8 cellular contexts compared by ENCODE assay signal in the genomic region with DNA sequence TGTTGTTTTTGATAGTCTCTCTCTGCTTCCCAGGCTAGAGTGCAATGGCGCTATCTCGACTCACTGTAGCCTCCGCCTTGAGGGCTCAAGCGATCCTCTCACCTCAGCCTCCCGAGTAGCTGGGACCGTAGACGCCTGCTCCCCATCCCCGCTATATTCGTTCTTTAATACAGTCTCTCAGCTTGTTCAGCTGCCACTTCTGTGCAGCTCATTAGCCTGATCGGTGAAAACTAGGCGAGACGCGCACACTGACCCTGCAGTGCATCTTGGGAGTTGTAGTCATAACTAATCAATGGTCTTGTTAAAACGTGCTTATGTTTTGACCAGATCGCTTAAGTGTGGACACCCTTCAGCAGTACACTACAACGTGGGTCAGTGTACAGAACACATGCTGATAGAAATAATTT. TPM values are rescaled to one million over a fixed set of nuclear protein-coding genes. Genes with fewer than 3 reads are reported as not detected.
DNase-seq lines count a peak whose midpoint lies in the region; ATAC-seq and TF ChIP-seq lines count a peak whose summit lies in the region.

No MANE protein-coding gene starts in this region.

- TF ChIP-seq CTCF in GM23338 (conservative IDR thresholded peaks at IDR 0.05; ENCODE audit: low read depth in 2 of 2) (no peak), psoas muscle (IDR thresholded peaks at IDR 0.05) (no peak)

- DNase-seq in GM04504 (ENCODE audit: low read depth) (peak; percentile 5), GM23338 (ENCODE audit: low spot score) (peak; percentile 73), Karpas-422 (peak; percentile 86), SK-MEL-5 (ENCODE audit: low read depth, low spot score) (peak; percentile 79), adipocyte (ENCODE audit: low read depth) (peak; percentile 77), left cardiac atrium (peak; percentile 59), psoas muscle (peak; percentile 33 to 65)

- peaks cover 16% of the 10 kb centered on the region; the same call in 2 of the 3 replicates for H3K4me1 Mint-ChIP-seq in GM23338

- peak; percentile 24 for ATAC-seq in GM23338
- peak; percentile 27 to 48 for ATAC-seq in left cardiac atrium
- peak; percentile 22 to 58 (median 34) for ATAC-seq in psoas muscle
- no peak for ATAC-seq in GM21381 (IDR thresholded peaks at IDR 0.05; ENCODE audit: unreplicated experiment)

- H4K20me1 ChIP-seq in GM23338 (replicated peaks; ENCODE audit: insufficient read depth) = peaks cover 8% of the 10 kb centered on the region; the same call in 1 of the 2 replicates
- H4K20me1 ChIP-seq in Karpas-422 (ENCODE audit: insufficient read depth, low read depth, low read length) = peaks cover 15% of the 10 kb centered on the region; the same call in 1 of the 2 replicates

- intact Hi-C loops in left cardiac atrium (cut with DNase I) = no loop called here
- intact Hi-C loops in psoas muscle (cut with DNase I) = no loop called here

- H3K9me3 ChIP-seq in Karpas-422 (ENCODE audit: low read length) (no peaks in the 10 kb centered on the region), adipocyte (ENCODE audit: control insufficient read depth, low read length) (no peaks in the 10 kb centered on the region), psoas muscle (no peaks in the 10 kb centered on the region)

- no peaks in the 10 kb centered on the region for H3K9me3 Mint-ChIP-seq in GM23338

- H3K36me3 ChIP-seq in GM23338 (ENCODE audit: insufficient read depth) (peaks cover 14% of the 10 kb centered on the region; the same call in 1 of the 2 replicates), Karpas-422 (ENCODE audit: insufficient read depth, low read length) (peaks cover 23% of the 10 kb centered on the region), adipocyte (ENCODE audit: control insufficient read depth, insufficient read depth, low read length, severe bottlenecking) (peaks cover 16% of the 10 kb centered on the region), psoas muscle (ENCODE audit: insufficient read depth in 1 of 2, low read depth in 1 of 2) (peaks cover 0 to 26% of the 10 kb centered on the region in 2 donors)

- H3F3A ChIP-seq in GM23338 (replicated peaks; ENCODE audit: low read depth) = no peaks in the 10 kb centered on the region

- no peak overlapping the region for H3K27ac Mint-ChIP-seq in GM23338

- peak overlapping the region; percentile 92 for H3K27ac ChIP-seq in GM23338 (ENCODE audit: low read depth)
- H3K27ac ChIP-seq in Karpas-422 (ENCODE audit: low read length) = peak overlapping the region; percentile 80
- peak overlapping the region; percentile 99 for H3K27ac ChIP-seq in psoas muscle

- peaks cover 79% of the 10 kb centered on the region for H3K79me2 ChIP-seq in GM23338 (replicated peaks; ENCODE audit: insufficient read depth)
- H3K79me2 ChIP-seq in Karpas-422 (ENCODE audit: low read length) = peaks cover 97% of the 10 kb centered on the region

- H3K9me2 ChIP-seq in GM23338 (ENCODE audit: insufficient read depth) (no peaks in the 10 kb centered on the region), Karpas-422 (replicated peaks; ENCODE audit: insufficient read depth, low read length) (no peaks in the 10 kb centered on the region)

- H3K9ac ChIP-seq in Karpas-422 (ENCODE audit: low read length) = peak overlapping the region; percentile 88
- peak overlapping the region; percentile 99 for H3K9ac ChIP-seq in adipocyte (ENCODE audit: low read length)

- H3K36me3 Mint-ChIP-seq in GM23338 (ENCODE audit: low read depth) = peaks cover 25% of the 10 kb centered on the region

- H3K27me3 Mint-ChIP-seq in GM23338 (ENCODE audit: insufficient read depth, low read depth, poor library complexity) = peaks cover 1% of the 10 kb centered on the region

- WGBS in psoas muscle, 3 donors = 0 to 1% (median 0%) methylated on average over 16 of the region's 16 CpGs

- no peak overlapping the region for H3K4me3 Mint-ChIP-seq in GM23338

- H3K27me3 ChIP-seq in GM23338 (ENCODE audit: insufficient read depth) (no peaks in the 10 kb centered on the region), Karpas-422 (ENCODE audit: low read length) (no peaks in the 10 kb centered on the region), adipocyte (replicated peaks; ENCODE audit: control insufficient read depth, insufficient read depth, low read length) (no peaks in the 10 kb centered on the region), psoas muscle (ENCODE audit: insufficient read depth in 3 of 3, low read length in 2 of 3) (no peaks in the 10 kb centered on the region)

- H3K4me1 ChIP-seq in GM23338 (ENCODE audit: insufficient read depth) = peaks cover 4% of the 10 kb centered on the region; the same call in 1 of the 2 replicates
- peaks cover 26% of the 10 kb centered on the region for H3K4me1 ChIP-seq in Karpas-422 (ENCODE audit: low read length)
- H3K4me1 ChIP-seq in adipocyte (ENCODE audit: control insufficient read depth, insufficient read depth, low read length) = peaks cover 36% of the 10 kb centered on the region
- peaks cover 36% of the 10 kb centered on the region for H3K4me1 ChIP-seq in psoas muscle

- peak overlapping the region; percentile 76 for H3K4me3 ChIP-seq in GM23338
- peak overlapping the region; percentile 83 for H3K4me3 ChIP-seq in Karpas-422 (ENCODE audit: low read length)
- peak overlapping the region; percentile 98 for H3K4me3 ChIP-seq in adipocyte (ENCODE audit: low read length)
- H3K4me3 ChIP-seq in psoas muscle = peak overlapping the region; percentile 95

- in situ Hi-C loops in SK-MEL-5 (cut with HindIII; ENCODE audit: low pct_unique_long_range_greater_than_20kb, low sequenced_read_pairs) = no loop called here

- H3K4me2 ChIP-seq in GM23338 (peak overlapping the region; percentile 87), Karpas-422 (ENCODE audit: low read depth, low read length, poor library complexity, severe bottlenecking) (peak overlapping the region; percentile 88)

- H2AFZ ChIP-seq in GM23338 = peak overlapping the region; percentile 5; the same call in 1 of the 2 replicates
- no peak overlapping the region for H2AFZ ChIP-seq in Karpas-422 (ENCODE audit: low read length)

TF ChIP-seq in GM23338, 12 proteins besides CTCF, POLR2A, EP300 and RAD21:
- TF ChIP-seq REST (IDR thresholded peaks at IDR 0.05; ENCODE audit: unreplicated experiment) (no peak), POLR2AphosphoS5 (IDR thresholded peaks at IDR 0.05; ENCODE audit: low read depth) (peak; percentile 51; the same call in 1 of the 2 replicates)
- TF ChIP-seq, protein P1, sequence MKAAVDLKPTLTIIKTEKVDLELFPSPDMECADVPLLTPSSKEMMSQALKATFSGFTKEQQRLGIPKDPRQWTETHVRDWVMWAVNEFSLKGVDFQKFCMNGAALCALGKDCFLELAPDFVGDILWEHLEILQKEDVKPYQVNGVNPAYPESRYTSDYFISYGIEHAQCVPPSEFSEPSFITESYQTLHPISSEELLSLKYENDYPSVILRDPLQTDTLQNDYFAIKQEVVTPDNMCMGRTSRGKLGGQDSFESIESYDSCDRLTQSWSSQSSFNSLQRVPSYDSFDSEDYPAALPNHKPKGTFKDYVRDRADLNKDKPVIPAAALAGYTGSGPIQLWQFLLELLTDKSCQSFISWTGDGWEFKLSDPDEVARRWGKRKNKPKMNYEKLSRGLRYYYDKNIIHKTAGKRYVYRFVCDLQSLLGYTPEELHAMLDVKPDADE (IDR thresholded peaks at IDR 0.05) = peak; percentile 69

RNA-seq across cellular contexts. Expression of gene PPP4R3B, which starts 1.2 kb away (rescaled TPM):
- 48.5 and 56.6 TPM in 2 replicates for total RNA-seq in GM23338 (2014; rRNA removed; shearing (Covaris generic))
- polyA plus RNA-seq in GM23338 (2016; fragmentation: Nextera tagmentation; extraction: Ambion mirVana) = 21.8 and 25.6 TPM in 2 replicates
- total RNA-seq in Karpas-422 (2014; rRNA removed; shearing (Covaris generic); ENCODE audit: low replicate concordance) = 41.6 and 65.7 TPM in 2 replicates
- total RNA-seq in SK-MEL-5 (2014; rRNA removed; shearing (Covaris generic)) = 60.5 and 64.0 TPM in 2 replicates
- 36.2 and 45.0 TPM in 2 replicates for polyA plus RNA-seq in SK-MEL-5 (2015; cell fraction: cytosol; rRNA removed)
- polyA plus RNA-seq in SK-MEL-5 (2015; cell fraction: nucleus; rRNA removed) = 60.9 and 69.1 TPM in 2 replicates
- 10 to 100 TPM; 29.9 to 30.6 TPM for total RNA-seq in left cardiac atrium
- 10 to 100 TPM; 21.0 to 32.8 (median 24.1) TPM for total RNA-seq in psoas muscle
- polyA plus RNA-seq in psoas muscle = 10 to 100 TPM; 11.8 to 20.3 (median 14.4) TPM

Comparison
In these comparisons a context has a peak if more than half of its experiments do, and no peak if none do; other contexts are left out.
1. DNase-seq: peak in every context shown above with its lines; median percentile 86 in Karpas-422; 79 in SK-MEL-5; 77 in adipocyte; 73 in GM23338; 59 in left cardiac atrium; 49 in psoas muscle; 5 in GM04504.